In genomic region chr9:127586537-127586936, GRCh38 we compare ENCODE assay signal across 8 cellular contexts. TPM values are rescaled to one million over a fixed set of nuclear protein-coding genes. Genes with fewer than 3 reads are reported as not detected.
A peak's percentile ranks its signal among the peaks of the same experiment; 100 is the strongest.
DNase-seq lines count a peak whose midpoint lies in the region; ATAC-seq and TF ChIP-seq lines count a peak whose summit lies in the region.

No MANE protein-coding gene starts in this region.

- H3K27ac ChIP-seq in OCI-LY1 (ENCODE audit: low read depth, low read length, poor library complexity, severe bottlenecking) (no peak overlapping the region), esophagus muscularis mucosa (replicated peaks in 1 of 4) (no peak overlapping the region), tibial nerve (no peak overlapping the region)
- no peak overlapping the region for H3K27ac ChIP-seq in naive thymus-derived CD4-positive, alpha-beta T cell (ENCODE audit: low read depth, low read length)

- H3K4me1 ChIP-seq in OCI-LY1 (ENCODE audit: insufficient read depth, low read length, severe bottlenecking) (no peaks in the 10 kb centered on the region), esophagus muscularis mucosa (peaks cover 0 to 35% (median 26%) of the 10 kb centered on the region in 4 donors), tibial nerve (peaks cover 0 to 14% (median 0%) of the 10 kb centered on the region in 4 donors)
- H3K4me1 ChIP-seq in naive thymus-derived CD4-positive, alpha-beta T cell (ENCODE audit: control insufficient read depth in 2 of 2, insufficient read depth in 2 of 2, low read length in 2 of 2), result no peaks in the 10 kb centered on the region

- peak overlapping the region in 1 of 9 donors; percentile 56 for H3K27ac Mint-ChIP-seq in naive thymus-derived CD4-positive, alpha-beta T cell

- no peaks in the 10 kb centered on the region for H3K9me3 ChIP-seq in OCI-LY1 (ENCODE audit: low read length)
- H3K9me3 ChIP-seq in esophagus muscularis mucosa, result no peaks in the 10 kb centered on the region
- no peaks in the 10 kb centered on the region for H3K9me3 ChIP-seq in naive thymus-derived CD4-positive, alpha-beta T cell (ENCODE audit: control insufficient read depth in 2 of 3, low read length in 3 of 3)
- H3K9me3 ChIP-seq in tibial nerve, result no peaks in the 10 kb centered on the region

- peaks cover 0 to 22% (median 5%) of the 10 kb centered on the region in 5 donors for H3K27me3 Mint-ChIP-seq in naive thymus-derived CD4-positive, alpha-beta T cell

- H3K4me1 Mint-ChIP-seq in naive thymus-derived CD4-positive, alpha-beta T cell, result peaks cover 0 to 16% (median 0%) of the 10 kb centered on the region in 7 donors

- TF ChIP-seq EP300 in esophagus muscularis mucosa (IDR thresholded peaks at IDR 0.05) (no peak), tibial nerve (IDR thresholded peaks at IDR 0.05) (peak in 1 of 2 donors; percentile 36)

- no peak overlapping the region for H3K4me3 Mint-ChIP-seq in naive thymus-derived CD4-positive, alpha-beta T cell

- no peaks in the 10 kb centered on the region for H3F3A ChIP-seq in OCI-LY1 (ENCODE audit: insufficient read depth, low read length)

- peak; percentile 85 for DNase-seq in CD1c-positive myeloid dendritic cell (ENCODE audit: extremely low spot score)
- peak; percentile 78 for DNase-seq in HPDE6-E6E7 (ENCODE audit: extremely low spot score)
- peak; percentile 57 for DNase-seq in activated T-cell treated with anti-CD3 and anti-CD28 coated beads, Interleukin-2, amount 50 U/mL, for 1 hour
- peak; percentile 93 for DNase-seq in esophagus muscularis mucosa (ENCODE audit: extremely low spot score)
- DNase-seq in naive thymus-derived CD4-positive, alpha-beta T cell, result peak; percentile 24 to 60 (median 53)
- peak; percentile 75 to 88 for DNase-seq in tibial nerve (ENCODE audit: low spot score in 2 of 2)

- no peak overlapping the region for H2AFZ ChIP-seq in OCI-LY1 (ENCODE audit: low read length)

- H3K9me2 ChIP-seq in OCI-LY1 (ENCODE audit: low read depth, low read length), result no peaks in the 10 kb centered on the region

- ATAC-seq in naive thymus-derived CD4-positive, alpha-beta T cell, result peak; percentile 79
- no peak for ATAC-seq in HG03175 (IDR thresholded peaks at IDR 0.05; ENCODE audit: unreplicated experiment)

- peaks cover 0 to 4% (median 0%) of the 10 kb centered on the region in 5 donors for H3K36me3 Mint-ChIP-seq in naive thymus-derived CD4-positive, alpha-beta T cell

- H3K4me2 ChIP-seq in OCI-LY1 (ENCODE audit: low read length), result no peak overlapping the region

- peaks cover 0 to 5% (median 0%) of the 10 kb centered on the region in 11 donors for H3K9me3 Mint-ChIP-seq in naive thymus-derived CD4-positive, alpha-beta T cell

- H3K9ac ChIP-seq in OCI-LY1 (ENCODE audit: low read length), result no peak overlapping the region

- TF ChIP-seq POLR2A in esophagus muscularis mucosa (IDR thresholded peaks at IDR 0.05; ENCODE audit: low read depth) (no peak), tibial nerve (IDR thresholded peaks at IDR 0.05) (no peak)

- H3K36me3 ChIP-seq in OCI-LY1 (ENCODE audit: insufficient read depth, low read length) (no peaks in the 10 kb centered on the region), esophagus muscularis mucosa (no peaks in the 10 kb centered on the region), tibial nerve (no peaks in the 10 kb centered on the region)
- H3K36me3 ChIP-seq in naive thymus-derived CD4-positive, alpha-beta T cell (ENCODE audit: control insufficient read depth in 2 of 3, insufficient read depth in 3 of 3, low read length in 3 of 3), result no peaks in the 10 kb centered on the region

- no peaks in the 10 kb centered on the region for H4K20me1 ChIP-seq in OCI-LY1 (ENCODE audit: insufficient read depth, low read length)

- intact Hi-C loops in esophagus muscularis mucosa (cut with DNase I), result loop anchor here (2.0 kb wide), 1 partner anchor 60 kb away; no protein-coding TSS in a partner anchor
- intact Hi-C loops in naive thymus-derived CD4-positive, alpha-beta T cell (cut with micrococcal nuclease), result loop anchor here (1.0 to 5.0 kb wide), 5 partner anchors 82 to 372 kb away; partner anchors contain the start of genes LRSAM1 (in 1 of the 2), RPL12 (in 1 of the 2) and SH2D3C (in 1 of the 2)

- H3K27me3 ChIP-seq in OCI-LY1 (ENCODE audit: insufficient read depth, low read length) (peaks cover 5% of the 10 kb centered on the region; the same call in 1 of the 2 replicates), esophagus muscularis mucosa (no peaks in the 10 kb centered on the region), tibial nerve (no peaks in the 10 kb centered on the region)
- no peaks in the 10 kb centered on the region for H3K27me3 ChIP-seq in naive thymus-derived CD4-positive, alpha-beta T cell (ENCODE audit: control insufficient read depth in 2 of 2, insufficient read depth in 2 of 2, low read length in 2 of 2)

- POLR2A ChIA-PET in naive thymus-derived CD4-positive, alpha-beta T cell (lab: Charles Lee), result interaction anchor here (1.5 kb wide), 1 partner anchor 135 kb away, joined by 3 read pairs; the partner anchor contains the start of genes LRSAM1 and RPL12

- WGBS in esophagus muscularis mucosa, result 50% methylated on average over 5 of the region's 5 CpGs
- WGBS in tibial nerve, 2 donors, result 45 to 50% methylated on average over 5 of the region's 5 CpGs

- H3K79me2 ChIP-seq in OCI-LY1 (ENCODE audit: insufficient read depth, low read length), result no peaks in the 10 kb centered on the region

- H3K4me3 ChIP-seq in OCI-LY1 (ENCODE audit: low read depth, low read length, poor library complexity, severe bottlenecking), result no peak overlapping the region
- no peak overlapping the region for H3K4me3 ChIP-seq in esophagus muscularis mucosa
- no peak overlapping the region for H3K4me3 ChIP-seq in naive thymus-derived CD4-positive, alpha-beta T cell (ENCODE audit: low read length)
- H3K4me3 ChIP-seq in tibial nerve, result no peak overlapping the region

- TF ChIP-seq CTCF in OCI-LY1 (IDR thresholded peaks at IDR 0.05; ENCODE audit: low read length) (peak; percentile 71), esophagus muscularis mucosa (IDR thresholded peaks at IDR 0.05) (peak; percentile 87 to 95 (median 93)), tibial nerve (IDR thresholded peaks at IDR 0.05) (peak; percentile 77 to 96 (median 87))

- CTCF ChIA-PET in naive thymus-derived CD4-positive, alpha-beta T cell (lab: Charles Lee), result interaction anchor here (0.6 to 5.2 kb wide), 13 partner anchors 8 to 432 kb away, joined by 3 to 36 read pairs (median 4); partner anchors contain the start of gene TOR2A

RNA-seq across cellular contexts. Expression of gene STXBP1, which starts 25.5 kb away (rescaled TPM):
- total RNA-seq in esophagus muscularis mucosa, result 10 to 100 TPM; 17.2 to 34.0 (median 19.8) TPM
- 10 to 100 TPM in 4 of 5 experiments, 1 to 10 TPM in 1; 6.7 to 17.8 (median 14.1) TPM for total RNA-seq in naive thymus-derived CD4-positive, alpha-beta T cell
- 1 to 10 TPM; 3.0 to 3.3 TPM for polyA plus RNA-seq in naive thymus-derived CD4-positive, alpha-beta T cell
- total RNA-seq in tibial nerve, result 100 to 1,000 TPM in 3 of 4 donors, 10 to 100 TPM in 1; 96.3 to 142 (median 105) TPM
